8 cellular contexts compared by ENCODE assay signal in genomic region chr16:75264531-75264998, GRCh38. TPM values are rescaled to one million over a fixed set of nuclear protein-coding genes. Genes with fewer than 3 reads are reported as not detected.
DNase-seq lines count a peak whose midpoint lies in the region; ATAC-seq and TF ChIP-seq lines count a peak whose summit lies in the region.

No MANE protein-coding gene starts in this region.

- H2BK15ac ChIP-seq in mesendoderm (replicated peaks; ENCODE audit: low read depth), result no peak overlapping the region

- H3K79me2 ChIP-seq in mesendoderm (ENCODE audit: control insufficient read depth, insufficient read depth, low read length), result peaks cover 50% of the 10 kb centered on the region

- peak overlapping the region; percentile 85 for H3K4me2 ChIP-seq in mesendoderm (ENCODE audit: low read length)

- no peak overlapping the region for H2BK5ac ChIP-seq in mesendoderm (ENCODE audit: low read length)

- DNase-seq in AG09309 (ENCODE audit: low read depth) (no peak), LNCaP clone FGC (ENCODE audit: low read depth) (no peak), coronary artery (ENCODE audit: low spot score) (peak; percentile 75), mesendoderm (no peak), iPS-NIHi11 (ENCODE audit: low spot score) (no peak), NCI-H526 treated with DMSO at 0.1 percent for 48 hours (lab: John Stamatoyannopoulos, UW) (no peak), UCSD-AML1 (lab: John Stamatoyannopoulos, UW; ENCODE audit: unreplicated experiment) (no peak)

- no peak overlapping the region for H4K5ac ChIP-seq in mesendoderm (ENCODE audit: low read length)

- no peak overlapping the region for H2AK5ac ChIP-seq in mesendoderm (ENCODE audit: low read length)

- H4K8ac ChIP-seq in mesendoderm (ENCODE audit: low read depth, low read length), result no peak overlapping the region

- peaks cover 6% of the 10 kb centered on the region for H3K4me1 ChIP-seq in mesendoderm (ENCODE audit: control insufficient read depth, low read depth, low read length)

- H2BK120ac ChIP-seq in mesendoderm (ENCODE audit: low read depth, low read length), result no peak overlapping the region

- H3K23ac ChIP-seq in mesendoderm (ENCODE audit: low read length), result no peak overlapping the region

- TF ChIP-seq CTCF in AG09309 (IDR thresholded peaks at IDR 0.05; ENCODE audit: control insufficient read depth, insufficient read depth, low read depth, low read length, missing control alignments) (no peak), LNCaP clone FGC (IDR thresholded peaks at IDR 0.05; ENCODE audit: control insufficient read depth, extremely low read depth, insufficient read depth) (no peak), coronary artery (IDR thresholded peaks at IDR 0.05) (no peak)

- H3K4me3 ChIP-seq in AG09309 (ENCODE audit: control insufficient read depth, low read depth, low read length) (peak overlapping the region; percentile 71), LNCaP clone FGC (ENCODE audit: low read depth, low read length) (peak overlapping the region; percentile 93), coronary artery (peak overlapping the region; percentile 91), mesendoderm (ENCODE audit: low read length) (peak overlapping the region; percentile 87)

- H3K56ac ChIP-seq in mesendoderm (ENCODE audit: low read length), result peak overlapping the region; percentile 94

- H3K79me1 ChIP-seq in mesendoderm (ENCODE audit: low read length), result peaks cover 30% of the 10 kb centered on the region

- H3K4ac ChIP-seq in mesendoderm (ENCODE audit: low read depth, low read length), result no peak overlapping the region

- no CpG with 5 or more reads among the region's 13 CpGs for WGBS in mesendoderm (ENCODE audit: extremely low coverage, insufficient coverage, low lambda C conversion rate)

- no peaks in the 10 kb centered on the region for H3K27me3 ChIP-seq in mesendoderm (ENCODE audit: insufficient read depth, low read length, poor library complexity)

- peak overlapping the region; percentile 95 for H3K9ac ChIP-seq in mesendoderm (ENCODE audit: low read length)

- peak overlapping the region; percentile 94 to 97 for H3K27ac ChIP-seq in coronary artery
- H3K27ac ChIP-seq in mesendoderm (ENCODE audit: low read depth, low read length), result no peak overlapping the region

- no peak for ATAC-seq in GM21717 (IDR thresholded peaks at IDR 0.05; ENCODE audit: unreplicated experiment)

- no peak overlapping the region for H3K18ac ChIP-seq in mesendoderm (ENCODE audit: low read length)

- H3K36me3 ChIP-seq in mesendoderm (ENCODE audit: control insufficient read depth, insufficient read depth, low read length), result peaks cover 2% of the 10 kb centered on the region

RNA-seq across cellular contexts. Expression of gene BCAR1, which starts 13.1 kb away (rescaled TPM):
- 108 TPM for polyA plus RNA-seq in mesendoderm (2013, experiment 1 of 2)
- 108 TPM for polyA plus RNA-seq in mesendoderm (2013, experiment 2 of 2)

RNA-seq across cellular contexts. Expression of gene CTRB1, which starts 45.8 kb away (rescaled TPM):
- not detected for polyA plus RNA-seq in mesendoderm (2013, experiment 1 of 2)
- 0.04 TPM for polyA plus RNA-seq in mesendoderm (2013, experiment 2 of 2)

RNA-seq across cellular contexts. Expression of gene CTRB2, which starts 57.6 kb away (rescaled TPM):
- 0.06 TPM for polyA plus RNA-seq in mesendoderm (2013, experiment 1 of 2)
- polyA plus RNA-seq in mesendoderm (2013, experiment 2 of 2), result not detected
